ENCODE assay signal across 8 cellular contexts in the genomic region with DNA sequence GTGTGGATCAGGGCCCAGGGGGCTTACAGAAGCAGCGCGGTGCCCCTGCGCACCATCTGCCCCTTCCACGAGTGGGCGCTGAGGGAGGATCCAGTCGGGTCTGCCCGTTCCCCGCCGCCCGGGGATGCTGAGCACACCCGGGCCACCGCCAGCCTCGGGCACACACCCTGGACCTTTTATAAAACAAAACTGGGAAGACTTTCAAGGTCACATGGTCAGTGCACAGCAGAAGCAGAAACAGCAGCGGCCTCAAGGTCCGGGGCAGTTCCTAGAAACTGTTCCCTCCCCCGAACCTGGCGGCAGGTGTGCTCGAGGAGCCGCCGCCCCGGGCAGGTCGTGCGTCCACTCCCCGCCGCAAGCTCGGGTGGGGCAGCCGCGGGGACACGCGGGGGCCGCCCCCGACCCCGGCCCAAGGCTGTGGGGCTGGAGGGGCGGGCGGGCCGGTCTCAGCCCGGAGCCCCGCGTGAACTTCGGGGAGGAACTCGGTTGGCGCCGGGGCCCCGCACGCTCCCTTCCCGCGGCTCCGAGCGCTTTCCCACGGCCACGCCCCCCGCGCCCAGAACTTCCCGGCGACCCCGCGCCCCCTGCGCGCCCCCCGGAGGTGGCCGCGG. TPM values are rescaled to one million over a fixed set of nuclear protein-coding genes. Genes with fewer than 3 reads are reported as not detected.
DNase-seq lines count a peak whose midpoint lies in the region; ATAC-seq, FAIRE-seq and TF ChIP-seq lines count a peak whose summit lies in the region.

No MANE protein-coding gene starts in this region.

- H3K27ac Mint-ChIP-seq in Caco-2 (ENCODE audit: unreplicated experiment): no peak overlapping the region
- H3K27ac Mint-ChIP-seq in activated naive CD8-positive, alpha-beta T cell: no peak overlapping the region

- POLR2A ChIA-PET in Caco-2 (lab: Charles Lee): no interaction called here

- no peaks in the 10 kb centered on the region for H3K9me3 Mint-ChIP-seq in Caco-2 (ENCODE audit: unreplicated experiment)
- H3K9me3 Mint-ChIP-seq in activated naive CD8-positive, alpha-beta T cell (ENCODE audit: low read depth): no peaks in the 10 kb centered on the region

- no peak overlapping the region for H3K27ac ChIP-seq in HUES6 (ENCODE audit: low read depth, low read length)
- peak overlapping the region; percentile 48 to 90 (median 73) for H3K27ac ChIP-seq in heart right ventricle
- peak overlapping the region; percentile 87 to 93 (median 90) for H3K27ac ChIP-seq in pancreas

- H3K4me3 ChIP-seq in Caco-2 (ENCODE audit: low read depth, low read length) (peak overlapping the region; percentile 93), HUES6 (ENCODE audit: low read depth, low read length) (peak overlapping the region; percentile 55), heart right ventricle (peak overlapping the region; percentile 45 to 75 (median 63)), pancreas (peak overlapping the region; percentile 37 to 79 (median 60))

- CTCF ChIA-PET in Caco-2 (lab: Charles Lee): no interaction called here

- H3K36me3 Mint-ChIP-seq in Caco-2 (ENCODE audit: insufficient read depth, unreplicated experiment): peaks cover 11% of the 10 kb centered on the region
- no peaks in the 10 kb centered on the region for H3K36me3 Mint-ChIP-seq in activated naive CD8-positive, alpha-beta T cell

- H3K36me3 ChIP-seq in Caco-2 (ENCODE audit: control insufficient read depth, insufficient read depth, low read length): no peaks in the 10 kb centered on the region
- peaks cover 8% of the 10 kb centered on the region for H3K36me3 ChIP-seq in HUES6 (ENCODE audit: control insufficient read depth, insufficient read depth, low read length)
- H3K36me3 ChIP-seq in heart right ventricle: peaks cover 0 to 11% (median under 1%) of the 10 kb centered on the region in 9 donors
- peaks cover 0 to 6% (median 0%) of the 10 kb centered on the region in 3 donors for H3K36me3 ChIP-seq in pancreas

- DNase-seq in Caco-2 (peak in 1 of 2 experiments; percentile 56), heart right ventricle (peak in 1 of 2 donors; percentile 27), pancreas (peak; percentile 70 to 88 (median 74)), GOT3 (lab: John Stamatoyannopoulos, UW) (no peak)

- WGBS in heart right ventricle, 2 donors: 2% methylated on average over 43 to 57 of the region's 62 CpGs
- WGBS in pancreas, 2 donors: 1 to 2% methylated on average over 38 to 62 of the region's 62 CpGs

- H3K9me3 ChIP-seq in Caco-2: no peaks in the 10 kb centered on the region
- no peaks in the 10 kb centered on the region for H3K9me3 ChIP-seq in HUES6 (ENCODE audit: control insufficient read depth, insufficient read depth, low read depth, low read length)
- no peaks in the 10 kb centered on the region for H3K9me3 ChIP-seq in heart right ventricle
- no peaks in the 10 kb centered on the region for H3K9me3 ChIP-seq in pancreas

- no peaks in the 10 kb centered on the region for H3K27me3 Mint-ChIP-seq in Caco-2 (ENCODE audit: insufficient read depth, unreplicated experiment)
- peaks cover 36% of the 10 kb centered on the region for H3K27me3 Mint-ChIP-seq in activated naive CD8-positive, alpha-beta T cell

- no peak for FAIRE-seq in pancreas (lab: Jason Lieb, UNC)

- no peaks in the 10 kb centered on the region for H3K4me1 Mint-ChIP-seq in Caco-2 (ENCODE audit: low read depth, unreplicated experiment)
- H3K4me1 Mint-ChIP-seq in activated naive CD8-positive, alpha-beta T cell (ENCODE audit: low read depth): peaks cover 7% of the 10 kb centered on the region

- H3K4me3 Mint-ChIP-seq in Caco-2 (ENCODE audit: unreplicated experiment): peak overlapping the region; percentile 76
- H3K4me3 Mint-ChIP-seq in activated naive CD8-positive, alpha-beta T cell: peak overlapping the region; percentile 86

- peak in 1 of 2 experiments; percentile 34 for TF ChIP-seq CTCF in Caco-2 (IDR thresholded peaks at IDR 0.05; ENCODE audit: insufficient read depth in 1 of 2, low read depth in 1 of 2, low read length in 1 of 2, severe bottlenecking in 1 of 2, unreplicated experiment in 1 of 2)
- TF ChIP-seq CTCF in heart right ventricle (IDR thresholded peaks at IDR 0.05): peak in 2 of 9 donors; percentile 4 to 30
- no peak for TF ChIP-seq CTCF in pancreas (IDR thresholded peaks at IDR 0.05)

- intact Hi-C loops in Caco-2 (cut with micrococcal nuclease; ENCODE audit: unreplicated experiment): no loop called here
- intact Hi-C loops in heart right ventricle (cut with DNase I): no loop called here
- intact Hi-C loops in pancreas (cut with DNase I): no loop called here

- no TSS peak for BruUV-seq in Caco-2 (replicated peaks; lab: Mats Ljungman, UMichigan)

- H3K4me1 ChIP-seq in Caco-2 (peaks cover under 1% of the 10 kb centered on the region; the same call in 1 of the 2 replicates), HUES6 (ENCODE audit: control insufficient read depth, insufficient read depth, low read length) (peaks cover 12% of the 10 kb centered on the region), heart right ventricle (peaks cover 5 to 29% (median 15%) of the 10 kb centered on the region in 9 donors), pancreas (peaks cover 0 to 14% (median 6%) of the 10 kb centered on the region in 3 donors)

- H3K9ac ChIP-seq in HUES6 (ENCODE audit: low read length): peak overlapping the region; percentile 2

- H3K27me3 ChIP-seq in Caco-2 (replicated peaks; ENCODE audit: control insufficient read depth, insufficient read depth, low read length): no peaks in the 10 kb centered on the region
- no peaks in the 10 kb centered on the region for H3K27me3 ChIP-seq in HUES6 (ENCODE audit: control insufficient read depth, insufficient read depth, low read length)
- H3K27me3 ChIP-seq in heart right ventricle: peaks cover 0 to 25% (median 0%) of the 10 kb centered on the region in 7 donors
- no peaks in the 10 kb centered on the region for H3K27me3 ChIP-seq in pancreas

- ATAC-seq in heart right ventricle (peak; percentile 42 to 72 (median 62)), pancreas (peak; percentile 74 to 83 (median 78)), HG03354 (IDR thresholded peaks at IDR 0.05; ENCODE audit: poor library complexity, severe bottlenecking, unreplicated experiment) (no peak), GM18907 (IDR thresholded peaks at IDR 0.05; ENCODE audit: unreplicated experiment) (no peak)

RNA-seq across cellular contexts. Expression of gene PPP1R26, which starts 0.6 kb away (rescaled TPM):
- total RNA-seq in Caco-2 (2022) (23.7 and 24.3 TPM in 2 replicates), heart right ventricle (10 to 100 TPM; 17.8 to 26.7 (median 20.8) TPM), pancreas (10 to 100 TPM in 5 of 6 donors, 1 to 10 TPM in 1; 9.4 to 20.0 (median 12.1) TPM)
- polyA plus RNA-seq in heart right ventricle (1 to 10 TPM; 7.5 to 8.9 TPM), pancreas (10 to 100 TPM; 12.9 to 14.9 TPM)

RNA-seq across cellular contexts. Expression of gene MRPS2, which starts 21.5 kb away (rescaled TPM):
- 65.5 and 66.9 TPM in 2 replicates for total RNA-seq in Caco-2 (2022)
- 10 to 100 TPM; 37.5 to 52.0 (median 47.8) TPM for total RNA-seq in heart right ventricle
- polyA plus RNA-seq in heart right ventricle: 10 to 100 TPM; 28.6 to 82.9 TPM
- total RNA-seq in pancreas: 10 to 100 TPM; 16.0 to 22.4 (median 18.8) TPM
- 10 to 100 TPM; 30.3 to 34.9 TPM for polyA plus RNA-seq in pancreas

RNA-seq across cellular contexts. Expression of gene LCN1, which starts 42.3 kb away (rescaled TPM):
- not detected in 2 replicates for total RNA-seq in Caco-2 (2022)
- under 1 TPM in 2 of 10 donors, not detected in 8; 0.32 to 0.76 TPM for total RNA-seq in heart right ventricle
- under 1 TPM in 1 of 2 donors, not detected in 1; 0.13 TPM for polyA plus RNA-seq in heart right ventricle
- total RNA-seq in pancreas: not detected
- polyA plus RNA-seq in pancreas: not detected

Comparison
In these comparisons a context has a peak if more than half of its experiments do, and no peak if none do; other contexts are left out.
1. ATAC-seq: peak in heart right ventricle (8 of 8) and pancreas (4 of 4); none in HG03354 (single experiment) and GM18907 (single experiment).
2. Peak in every context shown above with its lines, with median percentiles within 50 percentile points of each other: H3K4me3 ChIP-seq.